ENCODE assay signal across 10 cellular contexts in the genomic region with DNA sequence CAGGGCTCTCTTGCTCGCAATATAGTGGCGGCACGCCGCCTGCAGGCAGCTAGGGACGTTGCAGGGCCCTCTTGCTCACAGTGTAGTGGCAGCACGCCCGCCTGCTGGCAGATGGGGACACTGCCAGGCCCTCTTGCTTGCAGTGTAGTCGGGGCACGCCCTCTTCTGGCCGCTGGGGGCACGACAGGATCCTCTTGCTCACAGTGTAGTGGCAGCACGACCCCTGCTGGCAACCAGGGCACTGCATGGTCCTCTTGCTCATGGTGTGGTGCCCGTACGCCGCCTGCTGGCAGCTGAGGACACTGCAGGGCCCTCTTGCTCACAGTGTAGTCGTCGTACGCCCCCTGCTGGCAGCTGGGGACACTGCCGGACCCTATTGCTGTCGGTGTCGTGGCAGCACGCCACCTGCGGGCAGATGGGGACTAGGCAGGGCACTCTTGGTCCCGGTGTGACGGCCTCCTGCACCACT. TPM values are rescaled to one million over a fixed set of nuclear protein-coding genes. Genes with fewer than 3 reads are reported as not detected.
DNase-seq lines count a peak whose midpoint lies in the region; ATAC-seq and TF ChIP-seq lines count a peak whose summit lies in the region.
"Not testable (repeated sequence)": the region's sequence is repeated elsewhere in the genome, so short reads cannot be mapped to it uniquely, and the experiment has no call there.
"Had no signal": no experiment of that assay in that cellular context is flagged by ENCODE, and none has a peak within 500 bp of the region (broad histone marks: within the 10 kb centered on the region; RNA-seq: fewer than 3 reads in every experiment).

No MANE protein-coding gene starts in this region.

- intact Hi-C loops in dorsolateral prefrontal cortex (cut with DNase I): not testable (repeated sequence)

- H3K27me3 Mint-ChIP-seq in mesothelial cell of epicardium (ENCODE audit: low read depth): not testable (repeated sequence)

- not testable (repeated sequence) for H3K4me3 Mint-ChIP-seq in mesothelial cell of epicardium

- H3K4me2 ChIP-seq in MM.1S (ENCODE audit: low read depth, low read length): not testable (repeated sequence)

- H3K9me3 Mint-ChIP-seq in mesothelial cell of epicardium: not testable (repeated sequence)

- H3K4me3 ChIP-seq in MM.1S (ENCODE audit: low read length); dorsolateral prefrontal cortex: not testable (repeated sequence)

- not testable (repeated sequence) for H3K9ac ChIP-seq in MM.1S (ENCODE audit: low read length)

- H3K79me2 ChIP-seq in MM.1S (ENCODE audit: low read length): not testable (repeated sequence)

- H2AFZ ChIP-seq in MM.1S (ENCODE audit: low read length): not testable (repeated sequence)

- not testable (repeated sequence) for H3K27ac Mint-ChIP-seq in mesothelial cell of epicardium

- H3K36me3 ChIP-seq in MM.1S (replicated peaks; ENCODE audit: insufficient read depth, low read length): not testable (repeated sequence)

- H3K27me3 ChIP-seq in MM.1S (replicated peaks; ENCODE audit: insufficient read depth, low read length); dorsolateral prefrontal cortex: not testable (repeated sequence)

- H4K20me1 ChIP-seq in MM.1S (ENCODE audit: insufficient read depth, low read length): not testable (repeated sequence)

- H3F3A ChIP-seq in MM.1S (ENCODE audit: insufficient read depth, low read length): not testable (repeated sequence)

- not testable (repeated sequence) for H3K4me1 Mint-ChIP-seq in mesothelial cell of epicardium

- DNase-seq in GM13976 (ENCODE audit: low spot score); MM.1S; mesothelial cell of epicardium (ENCODE audit: low spot score in 2 of 2, unreplicated experiment in 2 of 2): not testable (repeated sequence)
- DNase-seq in activated CD8-positive, alpha-beta memory T cell treated with anti-CD3 and anti-CD28 coated beads for 24 hours: peak; percentile 63
- DNase-seq in dorsolateral prefrontal cortex: peak in 5 of 10 donors; percentile 33 to 60 (median 51)
- DNase-seq in stimulated activated naive CD8-positive, alpha-beta T cell treated with anti-CD3 and anti-CD28 coated beads, Interleukin-15, Interleukin-2, amounts not matched to agents 100 U/mL and 50 U/mL, for 24 hours: peak; percentile 48

- ATAC-seq in GM21390 (IDR thresholded peaks at IDR 0.05; ENCODE audit: unreplicated experiment) (peak; percentile 73), HG03025 (IDR thresholded peaks at IDR 0.05; ENCODE audit: low FRiP score, unreplicated experiment) (peak; percentile 54)
- peak; percentile 87 for ATAC-seq in stimulated activated naive CD8-positive, alpha-beta T cell treated with anti-CD3 and anti-CD28 coated beads, Interleukin-15, Interleukin-2, amounts not matched to agents 100 U/mL and 50 U/mL, for 24 hours

- H3K27ac ChIP-seq in MM.1S (ENCODE audit: low read length); dorsolateral prefrontal cortex: not testable (repeated sequence)

- H3K4me1 ChIP-seq in MM.1S (ENCODE audit: low read length): not testable (repeated sequence)

- H3K36me3 Mint-ChIP-seq in mesothelial cell of epicardium: not testable (repeated sequence)

- H3K9me3 ChIP-seq in MM.1S (replicated peaks; ENCODE audit: insufficient read depth, low read length): not testable (repeated sequence)

- H3K9me2 ChIP-seq in MM.1S (replicated peaks; ENCODE audit: insufficient read depth, low read length): not testable (repeated sequence)

- TF ChIP-seq CTCF in GM13976 (IDR thresholded peaks at IDR 0.05; ENCODE audit: borderline replicate concordance, control extremely low read depth, extremely low read depth, insufficient read depth, missing control alignments): peak; percentile 18
- peak; percentile 39 for TF ChIP-seq CTCF in MM.1S (IDR thresholded peaks at IDR 0.05; ENCODE audit: low read length)
- peak in 33 of 56 donors; percentile 11 to 52 (median 27) for TF ChIP-seq CTCF in dorsolateral prefrontal cortex (IDR thresholded peaks at IDR 0.05 in 54 of 56, conservative IDR thresholded peaks at IDR 0.05 in 2 of 56; ENCODE audit: low read depth in 1 of 56, partially characterized antibody in 56 of 56)
- TF ChIP-seq CTCF in mesothelial cell of epicardium (IDR thresholded peaks at IDR 0.05; ENCODE audit: unreplicated experiment): peak; percentile 29

- in situ Hi-C loops in GM13976 (cut with MboI; ENCODE audit: low sequenced_read_pairs, unreplicated experiment): not testable (repeated sequence)

RNA-seq across cellular contexts. Expression of a gene that starts 3.0 kb away (rescaled TPM):
- total RNA-seq in dorsolateral prefrontal cortex (not detected), mesothelial cell of epicardium (not detected in 3 replicates)
- total RNA-seq: cerebellum, uterus had no signal

RNA-seq across cellular contexts. Expression of a gene that starts 17.3 kb away (rescaled TPM):
- total RNA-seq in dorsolateral prefrontal cortex: 10 to 100 TPM; 22.9 to 47.4 (median 33.0) TPM
- 64.3 to 68.2 TPM (median 65.5 TPM) in 3 replicates for total RNA-seq in mesothelial cell of epicardium

RNA-seq across cellular contexts. Expression of a gene that starts 17.6 kb away (rescaled TPM):
- total RNA-seq in dorsolateral prefrontal cortex (100 to 1,000 TPM in 2 of 120 experiments, 10 to 100 TPM in 118; 55.0 to 104 (median 78.7) TPM), mesothelial cell of epicardium (85.2 to 100.0 TPM (median 91.8 TPM) in 3 replicates)

RNA-seq across cellular contexts. Expression of a gene that starts 46.3 kb away (rescaled TPM):
- total RNA-seq in dorsolateral prefrontal cortex: 10 to 100 TPM; 32.3 to 71.0 (median 52.8) TPM
- total RNA-seq in mesothelial cell of epicardium: 33.2 to 33.7 TPM (median 33.3 TPM) in 3 replicates

RNA-seq across cellular contexts. Expression of a gene that starts 46.9 kb away (rescaled TPM):
- total RNA-seq in dorsolateral prefrontal cortex: 100 to 1,000 TPM in 5 of 120 experiments, 10 to 100 TPM in 115; 50.5 to 105 (median 80.8) TPM
- total RNA-seq in mesothelial cell of epicardium: 93.0 to 96.2 TPM (median 93.9 TPM) in 3 replicates
